Comparison of ENCODE assay signal across 29 cellular contexts in genomic region chr22:20149257-20150250, GRCh38. TPM values are rescaled to one million over a fixed set of nuclear protein-coding genes. Genes with fewer than 3 reads are reported as not detected.
"Had no signal": no experiment of that assay in that cellular context is flagged by ENCODE, and none has a peak within 500 bp of the region (broad histone marks: within the 10 kb centered on the region; RNA-seq: fewer than 3 reads in every experiment).

No MANE protein-coding gene starts in this region.

- H3K27ac ChIP-seq: brain microvascular endothelial cell, SJSA1 had no signal

- H3K9me3 ChIP-seq: MG63, SJSA1, SK-N-SH had no signal

- DNase-seq: activated CD4-positive, alpha-beta T cell treated with anti-CD3 and anti-CD28 coated beads, Interleukin-2, amount 10 ng/mL, durations not matched to agents 24 days and 14 days; activated CD4-positive, alpha-beta T cell treated with anti-CD3 and anti-CD28 coated beads, Interleukin-2, amount 50 U/mL, for 4 hours; activated CD8-positive, alpha-beta T cell treated with anti-CD3 and anti-CD28 coated beads for 36 hours; activated effector memory CD4-positive, alpha-beta T cell treated with anti-CD3 and anti-CD28 coated beads, Interleukin-2, amount 50 U/mL, for 16 hours; activated naive CD4-positive, alpha-beta T cell; activated naive CD4-positive, alpha-beta T cell treated with anti-CD3 and anti-CD28 coated beads, Interleukin-2, amount 50 U/mL, for 16 hours; activated naive CD8-positive, alpha-beta T cell treated with anti-CD3 and anti-CD28 coated beads for 36 hours; activated T-cell treated with anti-CD3 and anti-CD28 coated beads, Interleukin-2, amount 50 U/mL, for 1 hour; activated T-cell treated with anti-CD3 and anti-CD28 coated beads, Interleukin-2, amount 50 U/mL, for 72 hours; amniotic stem cell; aorta; brain microvascular endothelial cell; central memory CD4-positive, alpha-beta T cell; Kasumi-1; KBM-7; MG63; NCI-H1048; NCI-H1105 treated with DMSO at 0.1 percent for 48 hours; NCI-H146; NCI-H187; NCI-H2081; NCI-H510A; NCI-H526; NCI-H774; SHP77 treated with DMSO at 0.1 percent for 48 hours; SK-N-SH had no signal

- H3K27me3 ChIP-seq: brain microvascular endothelial cell, MG63, SJSA1 had no signal

- H3K4me3 ChIP-seq: MG63, SJSA1 had no signal

- H3K9ac ChIP-seq: SK-N-SH had no signal

- H3K4me2 ChIP-seq: SK-N-SH had no signal

- H3K36me3 ChIP-seq: brain microvascular endothelial cell, MG63, SJSA1 had no signal

RNA-seq across cellular contexts. Expression of gene CCDC188, which starts 1.3 kb away (rescaled TPM):
- total RNA-seq: activated CD4-positive, alpha-beta T cell treated with anti-CD3 and anti-CD28 coated beads, Interleukin-2, amount 10 ng/mL, durations not matched to agents 24 days and 14 days; activated CD8-positive, alpha-beta memory T cell treated with anti-CD3 and anti-CD28 coated beads for 36 hours; activated CD8-positive, alpha-beta T cell treated with anti-CD3 and anti-CD28 coated beads for 36 hours; activated naive CD8-positive, alpha-beta T cell treated with anti-CD3 and anti-CD28 coated beads for 36 hours; activated T-cell treated with anti-CD3 and anti-CD28 coated beads, Interleukin-2, amount 50 U/mL, for 72 hours; RPMI7951 had no signal
- polyA plus RNA-seq: aorta had no signal
